16 cellular contexts compared by ENCODE assay signal in the genomic region with DNA sequence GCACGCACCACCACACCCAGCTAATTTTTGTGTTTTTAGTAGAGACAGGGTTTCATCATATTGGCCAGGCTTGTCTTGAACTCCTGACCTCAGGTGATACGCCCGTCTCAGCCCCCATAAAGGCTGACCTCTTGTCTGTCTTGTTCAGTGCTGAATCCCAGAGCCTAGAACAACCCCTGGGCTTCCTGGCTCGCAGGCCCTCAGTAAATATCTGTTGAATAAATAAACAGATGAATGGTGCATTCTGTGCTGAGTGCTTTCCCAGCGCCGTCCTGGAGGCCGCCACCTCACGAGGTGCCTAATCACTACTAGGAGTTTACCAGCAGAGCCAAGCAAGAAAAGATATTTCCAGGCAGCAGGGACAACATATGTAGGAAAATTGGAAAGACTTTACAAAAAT.
DNase-seq lines count a peak whose midpoint lies in the region; ATAC-seq and TF ChIP-seq lines count a peak whose summit lies in the region.
"Had no signal": no experiment of that assay in that cellular context is flagged by ENCODE, and none has a peak within 500 bp of the region (broad histone marks: within the 10 kb centered on the region; RNA-seq: fewer than 3 reads in every experiment).

No MANE protein-coding gene starts in this region.

- H3K36me3 Mint-ChIP-seq in nephron progenitor cell (ENCODE audit: low read depth), result no peaks in the 10 kb centered on the region

- DNase-seq in ELF-1 (ENCODE audit: low read depth, low spot score) (peak; percentile 44), HuH-7 (ENCODE audit: low spot score) (peak; percentile 42), choroid plexus epithelial cell (ENCODE audit: low read depth) (peak; percentile 47), nephron progenitor cell (peak; percentile 15), HK-2 (ENCODE audit: unreplicated experiment) (no peak)
- DNase-seq in stimulated activated CD4-positive, alpha-beta T cell treated with anti-CD3 and anti-CD28 coated beads, Interleukin-4, amount 100 ng/mL, for 24 hours, result no peak
- DNase-seq: DMS 273 treated with DMSO at 0.1 percent for 48 hours, GOT3, NCI-H187 treated with DMSO at 0.1 percent for 48 hours, NCI-H2171, NCI-H774, PC-3, SW 1271 had no signal

- no peaks in the 10 kb centered on the region for H3K9me3 Mint-ChIP-seq in nephron progenitor cell
- H3K9me3 Mint-ChIP-seq: IgD-negative memory B cell had no signal

- H3K4me1 Mint-ChIP-seq in nephron progenitor cell, result peaks cover 61% of the 10 kb centered on the region
- H3K4me1 Mint-ChIP-seq: IgD-negative memory B cell had no signal

- ATAC-seq in GM18861 (IDR thresholded peaks at IDR 0.05; ENCODE audit: unreplicated experiment) (no peak), HG02870 (IDR thresholded peaks at IDR 0.05; ENCODE audit: unreplicated experiment) (no peak)
- ATAC-seq: PC-3 had no signal

- H3K4me3 Mint-ChIP-seq in nephron progenitor cell, result no peak overlapping the region
- H3K4me3 Mint-ChIP-seq: IgD-negative memory B cell had no signal

- H3K4me3 ChIP-seq in choroid plexus epithelial cell (ENCODE audit: low read depth, low read length), result no peak overlapping the region

- no peaks in the 10 kb centered on the region for H3K27me3 Mint-ChIP-seq in nephron progenitor cell (ENCODE audit: low read depth, poor library complexity)
- H3K27me3 Mint-ChIP-seq: IgD-negative memory B cell had no signal

- H3K27ac Mint-ChIP-seq in nephron progenitor cell, result peak overlapping the region; percentile 98
- H3K27ac Mint-ChIP-seq: IgD-negative memory B cell had no signal

- TF ChIP-seq CTCF in choroid plexus epithelial cell (conservative IDR thresholded peaks at IDR 0.05; ENCODE audit: low read depth, low read length), result no peak
- TF ChIP-seq CTCF in nephron progenitor cell (IDR thresholded peaks at IDR 0.05), result no peak

Comparison
In these comparisons a context has a peak if more than half of its experiments do, and no peak if none do; other contexts are left out.
1. DNase-seq: peak in ELF-1 (single experiment), HuH-7 (single experiment), choroid plexus epithelial cell (single experiment) and nephron progenitor cell (single experiment); none in stimulated activated CD4-positive, alpha-beta T cell treated with anti-CD3 and anti-CD28 coated beads, Interleukin-4, amount 100 ng/mL, for 24 hours (single experiment) and HK-2 (single experiment).